16 cellular contexts compared by ENCODE assay signal in the genomic region with DNA sequence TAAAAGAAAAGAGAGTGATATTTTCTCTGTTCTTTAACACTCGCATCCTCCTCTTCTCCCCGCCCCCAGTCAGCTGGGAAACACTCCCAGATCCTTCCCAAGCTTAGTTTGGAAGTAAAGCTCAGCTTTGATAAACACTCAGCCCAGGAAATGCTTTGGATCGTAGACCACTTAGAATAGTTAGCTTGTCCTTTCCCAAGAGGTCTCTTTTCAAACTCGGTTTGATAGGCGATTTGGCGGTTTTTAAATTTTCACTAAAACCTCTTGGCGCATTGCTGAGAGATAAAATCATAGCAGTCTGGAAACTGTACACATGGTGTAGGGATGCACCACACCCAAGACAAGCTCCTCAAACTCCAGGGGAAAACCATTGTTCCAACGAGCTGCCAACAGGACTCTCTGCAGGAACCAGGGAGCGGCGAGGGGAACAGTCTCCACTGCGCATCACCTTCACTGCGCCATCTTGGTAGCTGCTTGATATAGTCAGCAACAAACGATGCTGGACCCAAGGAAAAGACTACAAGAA. TPM values are rescaled to one million over a fixed set of nuclear protein-coding genes. Genes with fewer than 3 reads are reported as not detected.
DNase-seq lines count a peak whose midpoint lies in the region; ATAC-seq and TF ChIP-seq lines count a peak whose summit lies in the region.
"Had no signal": no experiment of that assay in that cellular context is flagged by ENCODE, and none has a peak within 500 bp of the region (broad histone marks: within the 10 kb centered on the region; RNA-seq: fewer than 3 reads in every experiment).

No MANE protein-coding gene starts in this region.

- H3K9ac ChIP-seq in IMR-90 (ENCODE audit: low read depth, low read length) = no peak overlapping the region

- peaks cover 20% of the 10 kb centered on the region for H3K9me1 ChIP-seq in IMR-90 (ENCODE audit: insufficient read depth, low read length)

- H2BK120ac ChIP-seq in IMR-90 (ENCODE audit: low read depth, low read length) = peak overlapping the region; percentile 28; the same call in 1 of the 2 replicates

- BruUV-seq in IMR-90 (replicated peaks; lab: Mats Ljungman, UMichigan) = no TSS peak

- no peak overlapping the region for H3K4me3 Mint-ChIP-seq in stimulated activated effector memory CD8-positive, alpha-beta T cell treated with anti-CD3 and anti-CD28 coated beads, Interleukin-12 subunit alpha, Interleukin-12 subunit beta, amount 100 ng/mL, for 72 hours
- H3K4me3 Mint-ChIP-seq: CD8-positive, alpha-beta memory T cell had no signal

- H3K27ac ChIP-seq in IMR-90 (ENCODE audit: insufficient read depth, low read length) (peak overlapping the region; percentile 91), esophagus (ENCODE audit: low read depth in 2 of 2, low read length in 1 of 2) (peak overlapping the region; percentile 73), lung (ENCODE audit: low read depth in 1 of 2, low read length in 1 of 2) (peak overlapping the region; percentile 2 to 57), testis (peak overlapping the region; percentile 50 to 57)

- H3K27me3 ChIP-seq in IMR-90 (ENCODE audit: control insufficient read depth, insufficient read depth, low read length) = no peaks in the 10 kb centered on the region
- no peaks in the 10 kb centered on the region for H3K27me3 ChIP-seq in esophagus (ENCODE audit: control insufficient read depth in 1 of 2, insufficient read depth in 2 of 2, low read length in 2 of 2)
- no peaks in the 10 kb centered on the region for H3K27me3 ChIP-seq in lung (ENCODE audit: control insufficient read depth, insufficient read depth)
- H3K27me3 ChIP-seq in testis = no peaks in the 10 kb centered on the region

- H3K27ac Mint-ChIP-seq in stimulated activated effector memory CD8-positive, alpha-beta T cell treated with anti-CD3 and anti-CD28 coated beads, Interleukin-12 subunit alpha, Interleukin-12 subunit beta, amount 100 ng/mL, for 72 hours = no peak overlapping the region
- H3K27ac Mint-ChIP-seq: activated T-helper 2 cell treated with anti-CD3 and anti-CD28 coated beads, Interferon-gamma antibody, Interleukin-2, Interleukin-4, amounts not matched to agents 10 μg/mL and 5 μg/mL and 100 μg/mL, durations not matched to agents 14 hours and 24 hours and 36 hours had no signal

- 77% methylated on average over 6 of the region's 13 CpGs; no CpG with 5 or more reads in 1 of the 2 experiments for WGBS in IMR-90 (ENCODE audit: extremely low coverage in 2 of 2, insufficient read length in 1 of 2), 2 experiments
- 70 to 76% methylated on average over 13 of the region's 13 CpGs for WGBS in esophagus, 2 donors
- WGBS in lung, 2 donors = 70 to 83% methylated on average over 13 of the region's 13 CpGs
- 66 to 80% methylated on average over 12 to 13 of the region's 13 CpGs for WGBS in testis, 2 donors

- TF ChIP-seq CTCF in IMR-90 (conservative IDR thresholded peaks at IDR 0.05; ENCODE audit: low read depth, low read length) (no peak), lung (IDR thresholded peaks at IDR 0.05; ENCODE audit: control extremely low read depth, extremely low read depth) (no peak), testis (IDR thresholded peaks at IDR 0.05) (no peak)

- H3K14ac ChIP-seq in IMR-90 (replicated peaks; ENCODE audit: low read depth, low read length) = peak overlapping the region; percentile 82

- intact Hi-C loops in IMR-90 (cut with micrococcal nuclease) (no loop called here), testis (cut with DNase I; ENCODE audit: low total_unique reads) (no loop called here)

- peaks cover 65% of the 10 kb centered on the region for H4K20me1 ChIP-seq in IMR-90 (ENCODE audit: insufficient read depth, low read length)

- H3K79me1 ChIP-seq in IMR-90 (ENCODE audit: low read depth in 1 of 2, low read length in 2 of 2) = peaks cover 10 to 70% of the 10 kb centered on the region in 2 experiments

- peak overlapping the region; percentile 59 to 77; a peak in 1 of 4 replicates for H4K8ac ChIP-seq in IMR-90 (ENCODE audit: low read depth in 2 of 2, low read length in 2 of 2)

- H3K36me3 ChIP-seq in IMR-90 (ENCODE audit: control insufficient read depth, insufficient read depth, low read length) (peaks cover 3% of the 10 kb centered on the region), esophagus (ENCODE audit: control insufficient read depth in 2 of 2, insufficient read depth in 2 of 2, low read length in 1 of 2) (no peaks in the 10 kb centered on the region), lung (ENCODE audit: control insufficient read depth in 2 of 2, insufficient read depth in 2 of 2, low read length in 2 of 2) (no peaks in the 10 kb centered on the region), testis (ENCODE audit: low read depth, missing control alignments) (no peaks in the 10 kb centered on the region)
- H3K36me3 ChIP-seq: prostate gland had no signal

- dilution Hi-C loops in IMR-90 (cut with HindIII; ENCODE audit: low sequenced_read_pairs, unreplicated experiment) = no loop called here

- in situ Hi-C loops in IMR-90 (cut with MboI; ENCODE audit: low sequenced_read_pairs) = no loop called here

- H3K4me3 ChIP-seq in IMR-90 (ENCODE audit: insufficient read depth, low read depth, low read length) (no peak overlapping the region), esophagus (ENCODE audit: low read depth in 1 of 2, low read length in 2 of 2) (no peak overlapping the region), lung (no peak overlapping the region), testis (no peak overlapping the region)
- H3K4me3 ChIP-seq: prostate gland had no signal

- TF ChIP-seq RAD21 in IMR-90 (IDR thresholded peaks at IDR 0.05; ENCODE audit: low read length) = no peak

- H3K4me1 Mint-ChIP-seq in stimulated activated effector memory CD8-positive, alpha-beta T cell treated with anti-CD3 and anti-CD28 coated beads, Interleukin-12 subunit alpha, Interleukin-12 subunit beta, amount 100 ng/mL, for 72 hours = peaks cover 53% of the 10 kb centered on the region

- peak; percentile 66 for ATAC-seq in IMR-90 (ENCODE audit: low read depth)
- no peak for ATAC-seq in lung (ENCODE audit: insufficient read depth, low FRiP score)
- ATAC-seq in stimulated activated effector memory CD8-positive, alpha-beta T cell treated with anti-CD3 and anti-CD28 coated beads, Interleukin-12 subunit alpha, Interleukin-12 subunit beta, amount 100 ng/mL, for 72 hours = no peak
- ATAC-seq in GM19452 (IDR thresholded peaks at IDR 0.05; ENCODE audit: unreplicated experiment) = no peak

- peak overlapping the region; percentile 62 for H4K5ac ChIP-seq in IMR-90 (ENCODE audit: low read depth, low read length)

- POLR2A ChIA-PET in IMR-90 (lab: Charles Lee; ENCODE audit: unreplicated experiment) = no interaction called here

- H2BK15ac ChIP-seq in IMR-90 (ENCODE audit: low read depth, low read length) = no peak overlapping the region

- H3K4me1 ChIP-seq in IMR-90 (ENCODE audit: control insufficient read depth, insufficient read depth, low read length) (peaks cover 15% of the 10 kb centered on the region), esophagus (ENCODE audit: control insufficient read depth in 2 of 2, insufficient read depth in 2 of 2, low read length in 1 of 2) (peaks cover 2 to 10% of the 10 kb centered on the region in 2 donors), lung (ENCODE audit: control insufficient read depth in 2 of 2, insufficient read depth in 2 of 2, low read length in 2 of 2) (peaks cover 16 to 24% of the 10 kb centered on the region in 2 donors), testis (peaks cover 23% of the 10 kb centered on the region)

- H2AFZ ChIP-seq in IMR-90 (replicated peaks; ENCODE audit: low read length, poor library complexity) = no peak overlapping the region

- H2AK9ac ChIP-seq in IMR-90 (replicated peaks; ENCODE audit: low read depth, low read length, poor library complexity) = no peak overlapping the region

- no peak overlapping the region for H3K56ac ChIP-seq in IMR-90 (ENCODE audit: extremely low read depth, insufficient read depth, low read length)

- no peaks in the 10 kb centered on the region for H3K9me3 Mint-ChIP-seq in stimulated activated effector memory CD8-positive, alpha-beta T cell treated with anti-CD3 and anti-CD28 coated beads, Interleukin-12 subunit alpha, Interleukin-12 subunit beta, amount 100 ng/mL, for 72 hours

- peak overlapping the region; percentile 31 for H2BK5ac ChIP-seq in IMR-90 (ENCODE audit: low read depth, low read length, poor library complexity, severe bottlenecking)

- no peak overlapping the region for H3K23ac ChIP-seq in IMR-90 (ENCODE audit: low read depth, low read length)

- DNase-seq in IMR-90 (peak; percentile 58), lung (ENCODE audit: low spot score) (no peak), testis (no peak), NCI-H2196 treated with DMSO at 0.1 percent for 48 hours (lab: John Stamatoyannopoulos, UW; ENCODE audit: unreplicated experiment) (no peak), cerebellar nuclear complex (lab: John Stamatoyannopoulos, UW) (no peak)
- no peak for DNase-seq in stimulated activated effector memory CD8-positive, alpha-beta T cell treated with anti-CD3 and anti-CD28 coated beads, Interleukin-12 subunit alpha, Interleukin-12 subunit beta, amount 100 ng/mL, for 72 hours (ENCODE audit: low spot score in 2 of 2)
- DNase-seq: activated CD4-positive, alpha-beta T cell treated with anti-CD3 and anti-CD28 coated beads for 48 hours; CD8-positive, alpha-beta memory T cell; NCI-H146; NCI-H526; stimulated activated CD4-positive, alpha-beta T cell treated with anti-CD3 and anti-CD28 coated beads, Interleukin-2, amount 100 ng/mL, for 48 hours; stimulated activated naive CD4-positive, alpha-beta T cell had no signal

- H3K36me3 Mint-ChIP-seq in stimulated activated effector memory CD8-positive, alpha-beta T cell treated with anti-CD3 and anti-CD28 coated beads, Interleukin-12 subunit alpha, Interleukin-12 subunit beta, amount 100 ng/mL, for 72 hours = no peaks in the 10 kb centered on the region

- H4K91ac ChIP-seq in IMR-90 (ENCODE audit: insufficient read depth, low read depth, low read length) = peak overlapping the region; percentile 55; the same call in 1 of the 2 replicates

- H2BK20ac ChIP-seq in IMR-90 (ENCODE audit: low read depth, low read length) = no peak overlapping the region

- CTCF ChIA-PET in IMR-90 (lab: Yijun Ruan, JAX) = interaction anchor here (0.6 to 1.6 kb wide), 4 partner anchors 8 to 72 kb away, joined by 3 to 7 read pairs (median 4); no protein-coding TSS in a partner anchor

- peak overlapping the region; percentile 82; the same call in 1 of the 2 replicates for H3K4ac ChIP-seq in IMR-90 (ENCODE audit: low read depth, low read length)

- 0 out of 2 replicates have a peak, but pooled peaks cover 2% of the 10 kb centered on the region for H3K9me3 ChIP-seq in IMR-90 (ENCODE audit: control insufficient read depth, insufficient read depth, low read length)
- no peaks in the 10 kb centered on the region for H3K9me3 ChIP-seq in esophagus (ENCODE audit: control insufficient read depth in 2 of 2, insufficient read depth in 1 of 2, low read depth in 1 of 2, low read length in 1 of 2)
- no peaks in the 10 kb centered on the region for H3K9me3 ChIP-seq in lung (ENCODE audit: control insufficient read depth in 2 of 2, insufficient read depth in 1 of 2, low read length in 1 of 2)
- no peaks in the 10 kb centered on the region for H3K9me3 ChIP-seq in testis
- H3K9me3 ChIP-seq: prostate gland had no signal

- H2AK5ac ChIP-seq in IMR-90 (ENCODE audit: low read depth, low read length) = peak overlapping the region; percentile 93; the same call in 1 of the 2 replicates

- TF ChIP-seq POLR2A in IMR-90 (IDR thresholded peaks at IDR 0.05; ENCODE audit: low read depth, low read length) (no peak), testis (IDR thresholded peaks at IDR 0.05) (no peak)

- peak overlapping the region; percentile 48; the same call in 1 of the 2 replicates for H3K18ac ChIP-seq in IMR-90 (ENCODE audit: low read depth, low read length)

- no peak overlapping the region for H3K4me2 ChIP-seq in IMR-90 (ENCODE audit: low read depth, low read length)

RNA-seq across cellular contexts. Expression of a gene that starts 22.3 kb away (rescaled TPM):
- total RNA-seq in IMR-90 (2012; rRNA removed) (20.3 and 21.7 TPM in 2 replicates), lung (10 to 100 TPM; 30.6 to 36.4 TPM), testis (10 to 100 TPM; 34.5 to 46.9 TPM)
- polyA plus RNA-seq in IMR-90 (2012; rRNA removed) (13.3 and 13.4 TPM in 2 replicates), esophagus (10 to 100 TPM; 11.7 to 12.9 TPM), lung (10 to 100 TPM in 1 of 2 donors, 1 to 10 TPM in 1; 9.0 to 12.4 TPM), testis (ENCODE audit: insufficient read depth, low read depth, low replicate concordance) (79.5 TPM)
- 6.4 and 8.0 TPM in 2 replicates for polyA plus RNA-seq in IMR-90 (2012; cell fraction: cytosol; rRNA removed)
- polyA plus RNA-seq in IMR-90 (2012; cell fraction: nucleus; rRNA removed; ENCODE audit: low replicate concordance) = 24.1 and 44.4 TPM in 2 replicates

Comparison
In these comparisons a context has a peak if more than half of its experiments do, and no peak if none do; other contexts are left out.
1. H3K27ac ChIP-seq: peak in every context shown above with its lines; median percentile 91 in IMR-90; 73 in esophagus; 54 in testis; 30 in lung.